In the genomic region with DNA sequence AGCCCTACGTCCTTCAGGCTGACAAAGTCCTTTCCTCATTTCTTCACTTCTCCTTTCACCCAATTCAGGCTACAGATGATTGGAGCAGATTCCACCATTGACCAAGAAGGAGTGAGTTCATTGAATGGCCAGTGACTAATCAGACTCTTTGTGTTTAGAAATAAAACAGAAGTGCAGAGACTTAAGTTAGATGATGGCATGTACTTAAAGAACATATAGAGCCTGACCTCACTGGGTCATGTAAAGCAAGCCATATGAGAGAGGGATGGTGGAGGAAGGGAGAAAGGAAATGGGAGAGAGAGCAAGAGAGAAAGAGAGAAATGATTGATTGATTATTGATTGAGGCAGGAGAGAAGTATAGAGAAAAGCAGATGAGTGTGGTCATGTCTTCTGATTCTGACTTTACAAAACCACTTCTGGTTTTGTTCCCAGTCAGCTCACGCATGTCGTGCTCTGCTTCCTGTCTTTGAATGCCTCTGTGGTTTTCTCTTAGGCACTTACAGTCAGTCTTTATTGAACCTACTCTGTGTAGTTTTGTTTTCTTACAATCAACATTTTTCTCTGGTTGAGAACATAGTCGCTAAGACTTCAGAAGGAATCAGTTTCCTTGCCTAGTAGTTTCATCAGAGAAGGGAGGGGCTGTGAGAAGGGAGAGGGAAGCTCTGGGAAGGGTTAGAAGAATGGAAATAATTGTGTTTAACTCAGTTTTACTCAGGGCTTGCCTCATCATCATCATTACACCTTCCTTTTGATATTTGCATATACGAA, we compare ENCODE assay signal across 8 cellular contexts.
DNase-seq lines count a peak whose midpoint lies in the region; ATAC-seq, FAIRE-seq and TF ChIP-seq lines count a peak whose summit lies in the region.

No MANE protein-coding gene starts in this region.

- DNase-seq in SKM-1 treated with dmso at 0.1 percent for 144 hours (lab: John Stamatoyannopoulos, UW; ENCODE audit: unreplicated experiment) (peak; percentile 69), bronchial epithelial cell (ENCODE audit: low read depth) (peak; percentile 25), putamen (ENCODE audit: low spot score) (no peak), NCI-H2081 (lab: John Stamatoyannopoulos, UW) (no peak)

- ATAC-seq in GM18520 (IDR thresholded peaks at IDR 0.05; ENCODE audit: unreplicated experiment) (peak; percentile 98), HG02938 (IDR thresholded peaks at IDR 0.05; ENCODE audit: unreplicated experiment) (peak; percentile 95), SK-N-SH treated with all-trans-retinoic acid at 6 μM for 48 hours (no peak)

- no peak for TF ChIP-seq CTCF in bronchial epithelial cell (IDR thresholded peaks at IDR 0.05; ENCODE audit: insufficient read depth, low read length, severe bottlenecking)

- H3K27ac ChIP-seq in mucosa of rectum (ENCODE audit: low read depth in 2 of 2, low read length in 2 of 2) = peak overlapping the region; percentile 66 to 80

- H3K4me1 ChIP-seq in mucosa of rectum (ENCODE audit: control insufficient read depth in 2 of 2, insufficient read depth in 2 of 2, low read length in 2 of 2) = peaks cover 6 to 13% of the 10 kb centered on the region in 2 donors

- H3K27me3 ChIP-seq in bronchial epithelial cell (ENCODE audit: control insufficient read depth, insufficient read depth, low read length) = no peaks in the 10 kb centered on the region
- H3K27me3 ChIP-seq in mucosa of rectum (ENCODE audit: control insufficient read depth in 2 of 2, insufficient read depth in 2 of 2, low read length in 2 of 2) = no peaks in the 10 kb centered on the region

- H3K36me3 ChIP-seq in bronchial epithelial cell (ENCODE audit: control insufficient read depth, insufficient read depth, low read length) (no peaks in the 10 kb centered on the region), mucosa of rectum (ENCODE audit: control insufficient read depth in 2 of 2, insufficient read depth in 2 of 2, low read length in 2 of 2) (no peaks in the 10 kb centered on the region)

- H3K9me3 ChIP-seq in mucosa of rectum (ENCODE audit: control insufficient read depth in 2 of 2, low read length in 2 of 2) = no peaks in the 10 kb centered on the region

- H3K4me3 ChIP-seq in bronchial epithelial cell (ENCODE audit: low read depth, low read length) (no peak overlapping the region), mucosa of rectum (ENCODE audit: low read length in 2 of 2) (peak overlapping the region in 1 of 2 donors; percentile 8)

- no peak for FAIRE-seq in bronchial epithelial cell (lab: Jason Lieb, UNC)

- peak overlapping the region in 1 of 2 donors; percentile 39 for H3K9ac ChIP-seq in mucosa of rectum (ENCODE audit: low read depth in 1 of 2, low read length in 2 of 2)

TF ChIP-seq in SK-N-SH treated with all-trans-retinoic acid at 6 μM for 48 hours, 23 proteins besides CTCF, POLR2A, EP300 and RAD21:
- TF ChIP-seq, protein P1, sequence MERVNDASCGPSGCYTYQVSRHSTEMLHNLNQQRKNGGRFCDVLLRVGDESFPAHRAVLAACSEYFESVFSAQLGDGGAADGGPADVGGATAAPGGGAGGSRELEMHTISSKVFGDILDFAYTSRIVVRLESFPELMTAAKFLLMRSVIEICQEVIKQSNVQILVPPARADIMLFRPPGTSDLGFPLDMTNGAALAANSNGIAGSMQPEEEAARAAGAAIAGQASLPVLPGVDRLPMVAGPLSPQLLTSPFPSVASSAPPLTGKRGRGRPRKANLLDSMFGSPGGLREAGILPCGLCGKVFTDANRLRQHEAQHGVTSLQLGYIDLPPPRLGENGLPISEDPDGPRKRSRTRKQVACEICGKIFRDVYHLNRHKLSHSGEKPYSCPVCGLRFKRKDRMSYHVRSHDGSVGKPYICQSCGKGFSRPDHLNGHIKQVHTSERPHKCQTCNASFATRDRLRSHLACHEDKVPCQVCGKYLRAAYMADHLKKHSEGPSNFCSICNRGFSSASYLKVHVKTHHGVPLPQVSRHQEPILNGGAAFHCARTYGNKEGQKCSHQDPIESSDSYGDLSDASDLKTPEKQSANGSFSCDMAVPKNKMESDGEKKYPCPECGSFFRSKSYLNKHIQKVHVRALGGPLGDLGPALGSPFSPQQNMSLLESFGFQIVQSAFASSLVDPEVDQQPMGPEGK (CRISPR knock-in tag; IDR thresholded peaks at IDR 0.05; ENCODE audit: borderline replicate concordance) = no peak
- TF ChIP-seq, protein P2, sequence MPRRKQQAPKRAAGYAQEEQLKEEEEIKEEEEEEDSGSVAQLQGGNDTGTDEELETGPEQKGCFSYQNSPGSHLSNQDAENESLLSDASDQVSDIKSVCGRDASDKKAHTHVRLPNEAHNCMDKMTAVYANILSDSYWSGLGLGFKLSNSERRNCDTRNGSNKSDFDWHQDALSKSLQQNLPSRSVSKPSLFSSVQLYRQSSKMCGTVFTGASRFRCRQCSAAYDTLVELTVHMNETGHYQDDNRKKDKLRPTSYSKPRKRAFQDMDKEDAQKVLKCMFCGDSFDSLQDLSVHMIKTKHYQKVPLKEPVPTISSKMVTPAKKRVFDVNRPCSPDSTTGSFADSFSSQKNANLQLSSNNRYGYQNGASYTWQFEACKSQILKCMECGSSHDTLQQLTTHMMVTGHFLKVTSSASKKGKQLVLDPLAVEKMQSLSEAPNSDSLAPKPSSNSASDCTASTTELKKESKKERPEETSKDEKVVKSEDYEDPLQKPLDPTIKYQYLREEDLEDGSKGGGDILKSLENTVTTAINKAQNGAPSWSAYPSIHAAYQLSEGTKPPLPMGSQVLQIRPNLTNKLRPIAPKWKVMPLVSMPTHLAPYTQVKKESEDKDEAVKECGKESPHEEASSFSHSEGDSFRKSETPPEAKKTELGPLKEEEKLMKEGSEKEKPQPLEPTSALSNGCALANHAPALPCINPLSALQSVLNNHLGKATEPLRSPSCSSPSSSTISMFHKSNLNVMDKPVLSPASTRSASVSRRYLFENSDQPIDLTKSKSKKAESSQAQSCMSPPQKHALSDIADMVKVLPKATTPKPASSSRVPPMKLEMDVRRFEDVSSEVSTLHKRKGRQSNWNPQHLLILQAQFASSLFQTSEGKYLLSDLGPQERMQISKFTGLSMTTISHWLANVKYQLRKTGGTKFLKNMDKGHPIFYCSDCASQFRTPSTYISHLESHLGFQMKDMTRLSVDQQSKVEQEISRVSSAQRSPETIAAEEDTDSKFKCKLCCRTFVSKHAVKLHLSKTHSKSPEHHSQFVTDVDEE (CRISPR knock-in tag; IDR thresholded peaks at IDR 0.05) = no peak
- TF ChIP-seq ZFP30 (CRISPR knock-in tag; IDR thresholded peaks at IDR 0.05) (no peak), ZNF565 (CRISPR knock-in tag; conservative IDR thresholded peaks at IDR 0.05; ENCODE audit: low read depth) (no peak)

Comparison
In these comparisons a context has a peak if more than half of its experiments do, and no peak if none do; other contexts are left out.
1. DNase-seq: peak in SKM-1 treated with dmso at 0.1 percent for 144 hours (single experiment) and bronchial epithelial cell (single experiment); none in putamen (single experiment) and NCI-H2081 (0 of 2).